ENCODE assay signal across 13 cellular contexts in genomic region chr18:79402209-79402576, GRCh38. TPM values are rescaled to one million over a fixed set of nuclear protein-coding genes. Genes with fewer than 3 reads are reported as not detected.
A peak's percentile ranks its signal among the peaks of the same experiment; 100 is the strongest.
DNase-seq lines count a peak whose midpoint lies in the region; ATAC-seq and FAIRE-seq lines count a peak whose summit lies in the region.
"Had no signal": no experiment of that assay in that cellular context is flagged by ENCODE, and none has a peak within 500 bp of the region (broad histone marks: within the 10 kb centered on the region; RNA-seq: fewer than 3 reads in every experiment).

No MANE protein-coding gene starts in this region.

- H3K27ac Mint-ChIP-seq in activated naive CD4-positive, alpha-beta T cell treated with anti-CD3 and anti-CD28 coated beads for 36 hours: peak overlapping the region; percentile 94
- peak overlapping the region; percentile 96 for H3K27ac Mint-ChIP-seq in activated T-helper 2 cell treated with anti-CD3 and anti-CD28 coated beads, Interferon-gamma antibody, Interleukin-2, Interleukin-4, amounts not matched to agents 10 μg/mL and 5 μg/mL and 100 μg/mL, durations not matched to agents 14 hours and 24 hours and 36 hours
- H3K27ac Mint-ChIP-seq in memory B cell: peak overlapping the region; percentile 99

- H3K9ac ChIP-seq in subcutaneous abdominal adipose tissue (ENCODE audit: low read length in 5 of 5): no peak overlapping the region

- ATAC-seq in memory B cell (ENCODE audit: low read depth) (no peak), GM18519 (IDR thresholded peaks at IDR 0.05; ENCODE audit: low FRiP score, unreplicated experiment) (no peak), GM18909 (IDR thresholded peaks at IDR 0.05; ENCODE audit: poor library complexity, unreplicated experiment) (no peak)

- H3K36me3 ChIP-seq in subcutaneous abdominal adipose tissue (ENCODE audit: control insufficient read depth in 5 of 5, insufficient read depth in 5 of 5, low read length in 5 of 5): no peaks in the 10 kb centered on the region
- H3K36me3 ChIP-seq: uterus had no signal

- no peak for FAIRE-seq in urothelium cell line (lab: Jason Lieb, UNC)
- FAIRE-seq: GM12892 had no signal

- H3K36me3 Mint-ChIP-seq in activated naive CD4-positive, alpha-beta T cell treated with anti-CD3 and anti-CD28 coated beads for 36 hours (ENCODE audit: low read depth): peaks cover 52% of the 10 kb centered on the region
- H3K36me3 Mint-ChIP-seq in activated T-helper 2 cell treated with anti-CD3 and anti-CD28 coated beads, Interferon-gamma antibody, Interleukin-2, Interleukin-4, amounts not matched to agents 10 μg/mL and 5 μg/mL and 100 μg/mL, durations not matched to agents 14 hours and 24 hours and 36 hours (ENCODE audit: low read depth): peaks cover 70% of the 10 kb centered on the region
- peaks cover 10% of the 10 kb centered on the region for H3K36me3 Mint-ChIP-seq in memory B cell

- no peaks in the 10 kb centered on the region for H3K9me3 ChIP-seq in subcutaneous abdominal adipose tissue (ENCODE audit: control insufficient read depth in 5 of 5, low read length in 5 of 5)
- H3K9me3 ChIP-seq: uterus had no signal

- peaks cover 72% of the 10 kb centered on the region for H3K4me1 Mint-ChIP-seq in activated naive CD4-positive, alpha-beta T cell treated with anti-CD3 and anti-CD28 coated beads for 36 hours (ENCODE audit: low read depth)
- H3K4me1 Mint-ChIP-seq in activated T-helper 2 cell treated with anti-CD3 and anti-CD28 coated beads, Interferon-gamma antibody, Interleukin-2, Interleukin-4, amounts not matched to agents 10 μg/mL and 5 μg/mL and 100 μg/mL, durations not matched to agents 14 hours and 24 hours and 36 hours (ENCODE audit: low read depth): peaks cover 60% of the 10 kb centered on the region
- peaks cover 48% of the 10 kb centered on the region for H3K4me1 Mint-ChIP-seq in memory B cell

- H3K27me3 Mint-ChIP-seq in activated naive CD4-positive, alpha-beta T cell treated with anti-CD3 and anti-CD28 coated beads for 36 hours (ENCODE audit: low read depth): no peaks in the 10 kb centered on the region
- H3K27me3 Mint-ChIP-seq in activated T-helper 2 cell treated with anti-CD3 and anti-CD28 coated beads, Interferon-gamma antibody, Interleukin-2, Interleukin-4, amounts not matched to agents 10 μg/mL and 5 μg/mL and 100 μg/mL, durations not matched to agents 14 hours and 24 hours and 36 hours (ENCODE audit: low read depth): no peaks in the 10 kb centered on the region
- H3K27me3 Mint-ChIP-seq in memory B cell: no peaks in the 10 kb centered on the region

- H3K4me1 ChIP-seq in subcutaneous abdominal adipose tissue (ENCODE audit: control insufficient read depth in 5 of 5, insufficient read depth in 5 of 5, low read length in 5 of 5): peaks cover 0 to 72% (median 58%) of the 10 kb centered on the region in 5 donors
- H3K4me1 ChIP-seq: uterus had no signal

- CTCF ChIA-PET in activated naive CD4-positive, alpha-beta T cell treated with anti-CD3 and anti-CD28 coated beads for 36 hours (lab: Charles Lee): interaction anchor here (0.8 to 2.6 kb wide), 2 partner anchors 22 to 121 kb away, joined by 3 to 11 read pairs; no protein-coding TSS in a partner anchor

- intact Hi-C loops in activated naive CD4-positive, alpha-beta T cell treated with anti-CD3 and anti-CD28 coated beads for 36 hours (cut with micrococcal nuclease): no loop called here
- intact Hi-C loops in activated T-helper 2 cell treated with anti-CD3 and anti-CD28 coated beads, Interferon-gamma antibody, Interleukin-2, Interleukin-4, amounts not matched to agents 10 μg/mL and 5 μg/mL and 100 μg/mL, durations not matched to agents 14 hours and 24 hours and 36 hours (cut with micrococcal nuclease): no loop called here

- H3K4me3 Mint-ChIP-seq in activated naive CD4-positive, alpha-beta T cell treated with anti-CD3 and anti-CD28 coated beads for 36 hours: peak overlapping the region; percentile 81
- H3K4me3 Mint-ChIP-seq in activated T-helper 2 cell treated with anti-CD3 and anti-CD28 coated beads, Interferon-gamma antibody, Interleukin-2, Interleukin-4, amounts not matched to agents 10 μg/mL and 5 μg/mL and 100 μg/mL, durations not matched to agents 14 hours and 24 hours and 36 hours (ENCODE audit: low read depth): peak overlapping the region; percentile 82
- peak overlapping the region; percentile 90 for H3K4me3 Mint-ChIP-seq in memory B cell

- no peak overlapping the region for H3K4me3 ChIP-seq in subcutaneous abdominal adipose tissue (ENCODE audit: low read depth in 1 of 5, low read length in 5 of 5)
- H3K4me3 ChIP-seq: uterus had no signal

- H3K9me3 Mint-ChIP-seq in activated naive CD4-positive, alpha-beta T cell treated with anti-CD3 and anti-CD28 coated beads for 36 hours: no peaks in the 10 kb centered on the region
- no peaks in the 10 kb centered on the region for H3K9me3 Mint-ChIP-seq in activated T-helper 2 cell treated with anti-CD3 and anti-CD28 coated beads, Interferon-gamma antibody, Interleukin-2, Interleukin-4, amounts not matched to agents 10 μg/mL and 5 μg/mL and 100 μg/mL, durations not matched to agents 14 hours and 24 hours and 36 hours
- no peaks in the 10 kb centered on the region for H3K9me3 Mint-ChIP-seq in memory B cell

- H3K27ac ChIP-seq in subcutaneous abdominal adipose tissue (ENCODE audit: low read depth, low read length): peak overlapping the region; percentile 80

- H3K27me3 ChIP-seq in subcutaneous abdominal adipose tissue (ENCODE audit: control insufficient read depth in 5 of 5, insufficient read depth in 4 of 5, low read length in 5 of 5): no peaks in the 10 kb centered on the region
- H3K27me3 ChIP-seq: uterus had no signal

- DNase-seq in activated naive CD4-positive, alpha-beta T cell treated with anti-CD3 and anti-CD28 coated beads for 36 hours: no peak
- no peak for DNase-seq in activated naive CD4-positive, alpha-beta T cell (lab: John Stamatoyannopoulos, UW)
- DNase-seq in activated T-helper 2 cell treated with anti-CD3 and anti-CD28 coated beads, Interferon-gamma antibody, Interleukin-2, Interleukin-4, amounts not matched to agents 10 μg/mL and 5 μg/mL and 100 μg/mL, durations not matched to agents 14 hours and 24 hours and 36 hours (ENCODE audit: low spot score): no peak
- no peak for DNase-seq in memory B cell (ENCODE audit: low spot score in 2 of 2)
- DNase-seq in urothelium cell line (ENCODE audit: low spot score): no peak
- DNase-seq: DMS79, NCI-H1694 treated with DMSO at 0.1 percent for 48 hours, SW 1271, uterus had no signal

RNA-seq across cellular contexts. Expression of gene NFATC1, which starts 6.5 kb away (rescaled TPM):
- total RNA-seq in activated naive CD4-positive, alpha-beta T cell treated with anti-CD3 and anti-CD28 coated beads for 36 hours: 10 to 100 TPM; 77.8 to 79.4 TPM
- total RNA-seq in activated T-helper 2 cell treated with anti-CD3 and anti-CD28 coated beads, Interferon-gamma antibody, Interleukin-2, Interleukin-4, amounts not matched to agents 10 μg/mL and 5 μg/mL and 100 μg/mL, durations not matched to agents 14 hours and 24 hours and 36 hours: 95.0 and 99.9 TPM in 2 replicates
